In the genomic region with DNA sequence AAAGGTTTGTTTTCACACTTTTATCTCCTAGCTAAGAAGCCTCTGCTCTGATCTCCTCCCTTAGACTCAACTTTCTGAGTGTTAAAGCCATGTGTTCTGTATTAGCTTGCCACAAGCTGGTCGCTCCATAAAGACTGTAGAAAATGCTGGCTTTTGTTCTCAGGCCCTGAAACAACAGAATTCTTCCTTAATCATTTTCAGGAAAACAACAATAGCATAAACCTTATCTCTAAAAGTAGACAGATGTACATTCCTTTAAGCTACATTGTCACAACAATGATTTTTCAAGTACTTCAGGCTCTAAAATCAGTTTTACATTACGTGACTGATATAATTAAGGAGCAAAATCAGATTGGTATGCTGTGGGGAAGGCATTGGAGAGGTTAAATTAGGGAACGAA, we compare ENCODE assay signal across 17 cellular contexts. TPM values are rescaled to one million over a fixed set of nuclear protein-coding genes. Genes with fewer than 3 reads are reported as not detected.
DNase-seq lines count a peak whose midpoint lies in the region; ATAC-seq and TF ChIP-seq lines count a peak whose summit lies in the region.
"Had no signal": no experiment of that assay in that cellular context is flagged by ENCODE, and none has a peak within 500 bp of the region (broad histone marks: within the 10 kb centered on the region; RNA-seq: fewer than 3 reads in every experiment).

No MANE protein-coding gene starts in this region.

- DNase-seq in Caki2 (ENCODE audit: low read depth) = peak; percentile 56
- peak; percentile 12 for DNase-seq in amniotic epithelial cell (ENCODE audit: low read depth)
- peak; percentile 47 for DNase-seq in fibroblast of the aortic adventitia (ENCODE audit: low read depth)
- DNase-seq in osteoblast (ENCODE audit: insufficient read length, low spot score, missing footprints) = no peak
- no peak for DNase-seq in NCI-H146 (lab: John Stamatoyannopoulos, UW)
- DNase-seq in HK-2 (ENCODE audit: unreplicated experiment) = no peak
- DNase-seq in GM10266 (ENCODE audit: extremely low spot score) = no peak
- DNase-seq: Caco-2, DMS79, NCI-H1436 treated with DMSO at 0.1 percent for 48 hours, NCI-H2081 treated with DMSO at 0.1 percent for 48 hours, NCI-H226, NCI-H526 treated with DMSO at 0.1 percent for 48 hours had no signal

- no peak overlapping the region for H3K4me2 ChIP-seq in osteoblast (ENCODE audit: insufficient read depth, low read length)
- H3K4me2 ChIP-seq: GM23338 had no signal

- peaks cover 3% of the 10 kb centered on the region for H4K20me1 ChIP-seq in osteoblast (ENCODE audit: insufficient read depth, low read length)

- H2AFZ ChIP-seq in osteoblast (ENCODE audit: low read length) = no peak overlapping the region
- H2AFZ ChIP-seq: GM23338 had no signal

- ATAC-seq in GM19035 (IDR thresholded peaks at IDR 0.05; ENCODE audit: unreplicated experiment) = no peak
- ATAC-seq: GM23338, Panc1, Right ventricle myocardium inferior had no signal

- H3K27ac ChIP-seq in osteoblast (ENCODE audit: low read depth, low read length) = peak overlapping the region; percentile 13

- H3K27me3 ChIP-seq in osteoblast (ENCODE audit: insufficient read depth, low read length) = no peaks in the 10 kb centered on the region

- H3K9me3 ChIP-seq in osteoblast (ENCODE audit: low read depth, low read length) = no peaks in the 10 kb centered on the region
- H3K9me3 ChIP-seq: Caco-2 had no signal

- H3K4me1 ChIP-seq in osteoblast (ENCODE audit: insufficient read depth, low read length) = peaks cover 35% of the 10 kb centered on the region
- H3K4me1 ChIP-seq: Caco-2 had no signal

- no peak overlapping the region for H3K4me3 ChIP-seq in fibroblast of the aortic adventitia (ENCODE audit: low read depth, low read length)
- H3K4me3 ChIP-seq in osteoblast (ENCODE audit: insufficient read depth, low read length) = no peak overlapping the region
- H3K4me3 ChIP-seq: GM23338 had no signal

- in situ Hi-C loops in Caki2 (cut with HindIII; ENCODE audit: low pct_unique_long_range_greater_than_20kb, low sequenced_read_pairs) = no loop called here

- no peaks in the 10 kb centered on the region for H3K79me2 ChIP-seq in osteoblast (ENCODE audit: insufficient read depth, low read length)

- peaks cover 24% of the 10 kb centered on the region for H3K36me3 ChIP-seq in osteoblast (ENCODE audit: insufficient read depth, low read length)

- no peak for TF ChIP-seq CTCF in fibroblast of the aortic adventitia (IDR thresholded peaks at IDR 0.05; ENCODE audit: insufficient read depth, low read length)
- no peak for TF ChIP-seq CTCF in osteoblast (IDR thresholded peaks at IDR 0.05; ENCODE audit: extremely low read depth, low read depth, low read length)
- TF ChIP-seq CTCF in GM10266 (IDR thresholded peaks at IDR 0.05; ENCODE audit: control insufficient read depth, insufficient read depth, low read depth, missing control alignments) = no peak

RNA-seq across cellular contexts. Expression of a gene that starts 41.9 kb away (rescaled TPM):
- 114 and 132 TPM in 2 replicates for total RNA-seq in Caki2 (2014; rRNA removed; shearing (Covaris generic); ENCODE audit: low replicate concordance)
- total RNA-seq in fibroblast of the aortic adventitia (ENCODE audit: low replicate concordance) = 455 and 1,493 TPM in 2 replicates
- total RNA-seq in osteoblast = 543 and 658 TPM in 2 replicates

Comparison
In these comparisons a context has a peak if more than half of its experiments do, and no peak if none do; other contexts are left out.
1. DNase-seq: peak in Caki2 (single experiment), amniotic epithelial cell (single experiment) and fibroblast of the aortic adventitia (single experiment); none in osteoblast (single experiment), NCI-H146 (single experiment), HK-2 (single experiment) and GM10266 (single experiment).